19 cellular contexts compared by ENCODE assay signal in the genomic region with DNA sequence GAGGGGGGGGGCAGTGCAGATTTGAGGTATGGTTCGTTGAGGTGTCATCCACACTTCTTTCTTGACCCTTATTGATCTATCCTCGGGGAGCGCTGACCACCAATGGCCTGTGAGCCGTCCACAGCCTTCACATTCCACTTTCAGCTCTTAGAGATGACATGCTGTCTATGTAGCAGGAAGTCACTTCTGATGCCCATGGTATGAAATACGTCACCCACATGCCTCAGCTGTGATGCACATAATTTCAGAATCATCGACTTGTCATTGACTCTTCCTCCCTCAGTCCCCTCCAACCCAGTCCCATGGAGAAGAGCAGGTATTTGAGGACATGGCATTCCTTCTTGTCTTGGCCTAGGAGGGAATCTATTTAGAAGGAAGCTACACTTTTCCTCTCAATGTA. TPM values are rescaled to one million over a fixed set of nuclear protein-coding genes. Genes with fewer than 3 reads are reported as not detected.
DNase-seq lines count a peak whose midpoint lies in the region; ATAC-seq and TF ChIP-seq lines count a peak whose summit lies in the region.
"Had no signal": no experiment of that assay in that cellular context is flagged by ENCODE, and none has a peak within 500 bp of the region (broad histone marks: within the 10 kb centered on the region; RNA-seq: fewer than 3 reads in every experiment).

No MANE protein-coding gene starts in this region.

- WGBS in aorta, 2 donors = 69 to 79% methylated on average over 6 of the region's 6 CpGs

- H3K27ac ChIP-seq in right atrium auricular region (peak overlapping the region; percentile 14 to 19), VCaP (peak overlapping the region; percentile 63), aorta (ENCODE audit: low read depth in 1 of 2, low read length in 2 of 2) (peak overlapping the region in 1 of 2 donors; percentile 78)
- H3K27ac ChIP-seq: transverse colon had no signal

- DNase-seq in right atrium auricular region (ENCODE audit: low spot score) = no peak
- no peak for DNase-seq in Right ventricle myocardium inferior (ENCODE audit: missing footprints)
- DNase-seq in hepatic stellate cell (ENCODE audit: low spot score) = peak; percentile 27
- DNase-seq in aorta = no peak
- no peak for DNase-seq in NOMO-1 treated with dmso at 0.1 percent for 144 hours (lab: John Stamatoyannopoulos, UW; ENCODE audit: unreplicated experiment)
- DNase-seq: activated CD4-positive, alpha-beta T cell treated with anti-CD3 and anti-CD28 coated beads, Interleukin-2, amount 10 ng/mL, durations not matched to agents 7 days and 5 days; activated naive CD4-positive, alpha-beta T cell treated with Interleukin-2 at 50 U/mL for 16 hours; activated T-cell treated with anti-CD3 and anti-CD28 coated beads for 4 hours; CD8-positive, alpha-beta T cell; Karpas-422; left colon; NCI-H1436 treated with DMSO at 0.1 percent for 48 hours; posterior cingulate gyrus; stimulated activated CD4-positive, alpha-beta T cell treated with anti-CD3 and anti-CD28 coated beads, Interleukin-12 subunit alpha, Interleukin-12 subunit beta, amount 100 ng/mL, for 4 hours; stimulated activated naive B cell treated with anti-CD40 and anti-IgM and Interleukin-4, amounts not matched to agents 10 μg/mL and 1 μg/mL and 100 μg/mL, for 72 hours; transverse colon had no signal

- ATAC-seq in Right ventricle myocardium inferior (no peak), aorta (ENCODE audit: low FRiP score) (peak; percentile 26), HG03095 (IDR thresholded peaks at IDR 0.05; ENCODE audit: unreplicated experiment) (no peak), GM19452 (IDR thresholded peaks at IDR 0.05; ENCODE audit: unreplicated experiment) (no peak)
- ATAC-seq: CD8-positive, alpha-beta T cell; left colon; stimulated activated naive B cell treated with anti-CD40 and anti-IgM and Interleukin-4, amounts not matched to agents 10 μg/mL and 1 μg/mL and 100 μg/mL, for 72 hours had no signal

- H3K9me3 ChIP-seq in right atrium auricular region = no peaks in the 10 kb centered on the region
- no peaks in the 10 kb centered on the region for H3K9me3 ChIP-seq in aorta (ENCODE audit: control insufficient read depth, low read length)
- H3K9me3 ChIP-seq: transverse colon had no signal

- H3K4me3 ChIP-seq in right atrium auricular region (no peak overlapping the region), aorta (ENCODE audit: low read length in 2 of 2) (no peak overlapping the region)
- H3K4me3 ChIP-seq: transverse colon had no signal

- H3K36me3 ChIP-seq in right atrium auricular region (no peaks in the 10 kb centered on the region), aorta (ENCODE audit: control insufficient read depth in 1 of 2, insufficient read depth in 2 of 2, low read length in 1 of 2) (no peaks in the 10 kb centered on the region)
- H3K36me3 ChIP-seq: transverse colon had no signal

- intact Hi-C loops in Right ventricle myocardium inferior (cut with DNase I) = no loop called here
- intact Hi-C loops in aorta (cut with DNase I) = no loop called here

- TF ChIP-seq CTCF in right atrium auricular region (IDR thresholded peaks at IDR 0.05) = no peak
- no peak for TF ChIP-seq CTCF in VCaP (conservative IDR thresholded peaks at IDR 0.05)

- H3K27me3 ChIP-seq in right atrium auricular region = no peaks in the 10 kb centered on the region
- H3K27me3 ChIP-seq in aorta (ENCODE audit: control insufficient read depth in 1 of 2, insufficient read depth in 2 of 2, low read length in 1 of 2) = no peaks in the 10 kb centered on the region
- H3K27me3 ChIP-seq: transverse colon had no signal

- H3K4me1 ChIP-seq in right atrium auricular region = peaks cover 0 to 31% of the 10 kb centered on the region in 2 donors
- H3K4me1 ChIP-seq in aorta (ENCODE audit: control insufficient read depth in 1 of 2, insufficient read depth in 2 of 2, low read length in 2 of 2) = no peaks in the 10 kb centered on the region
- H3K4me1 ChIP-seq: transverse colon had no signal

RNA-seq across cellular contexts. Expression of a gene that starts 4.7 kb away (rescaled TPM):
- total RNA-seq in right atrium auricular region = 10 to 100 TPM; 38.4 to 59.4 TPM
- 48.0 TPM for total RNA-seq in Right ventricle myocardium inferior
- total RNA-seq in aorta = 10 to 100 TPM; 28.7 to 34.6 TPM
- 1 to 10 TPM in 1 of 2 donors, under 1 TPM in 1; 0.50 to 3.8 TPM for polyA plus RNA-seq in aorta
- total RNA-seq: activated CD4-positive, alpha-beta T cell treated with anti-CD3 and anti-CD28 coated beads, Interleukin-2, amount 10 ng/mL, durations not matched to agents 7 days and 5 days; CD8-positive, alpha-beta T cell had no signal
